In the genomic region with DNA sequence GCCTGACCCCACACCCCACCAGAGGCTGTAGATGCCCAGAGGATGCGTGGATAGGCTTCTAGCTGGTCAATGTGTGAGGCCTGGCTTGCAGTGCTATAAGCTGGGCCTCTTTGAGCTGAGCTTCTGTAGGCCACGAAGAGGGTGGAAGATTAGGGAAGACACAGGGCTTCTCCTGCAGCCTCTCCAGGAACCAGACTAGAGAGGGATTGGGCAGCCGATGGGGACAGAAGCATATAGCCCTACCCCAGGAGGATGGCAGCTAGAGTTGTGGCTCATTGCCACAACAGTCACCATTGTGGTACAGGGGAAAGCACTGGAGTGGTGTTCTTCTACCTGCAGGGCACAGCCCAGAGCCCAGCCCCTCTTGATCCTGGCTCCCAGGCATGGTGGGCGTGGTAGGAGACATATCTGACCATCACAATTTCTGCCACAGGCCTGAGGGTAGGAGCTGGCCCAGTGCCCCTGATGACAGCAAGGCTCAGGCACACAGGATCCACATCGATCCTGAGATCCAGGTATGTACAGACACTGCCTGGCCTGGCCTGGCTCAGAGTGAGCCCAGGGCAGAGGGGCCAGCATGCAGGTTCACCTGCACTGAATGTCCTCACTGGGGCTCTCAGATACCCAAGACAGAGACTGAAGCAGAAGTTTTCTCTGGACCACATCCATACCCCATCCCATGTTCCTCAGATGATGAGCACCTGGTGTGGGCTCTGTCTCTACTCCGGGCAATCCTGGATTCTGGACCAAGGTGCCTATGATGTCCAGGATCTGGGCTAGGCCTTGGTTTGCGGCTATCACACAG, we compare ENCODE assay signal across 1 cellular context.
TF ChIP-seq lines count a peak whose summit lies in the region.

No MANE protein-coding gene starts in this region.

TF ChIP-seq in IMR-90, 13 proteins besides CTCF, POLR2A, EP300 and RAD21:
- no peak for TF ChIP-seq MXI1 (IDR thresholded peaks at IDR 0.05; ENCODE audit: borderline replicate concordance, low read depth, low read length)
- no peak for TF ChIP-seq MAFK (IDR thresholded peaks at IDR 0.05; ENCODE audit: low read depth, low read length)
- TF ChIP-seq RCOR1 (IDR thresholded peaks at IDR 0.05; ENCODE audit: insufficient replicate concordance, low read length): no peak
- no peak for TF ChIP-seq MAZ (IDR thresholded peaks at IDR 0.05; ENCODE audit: borderline replicate concordance, low read depth, low read length)
- TF ChIP-seq CEBPB (IDR thresholded peaks at IDR 0.05; ENCODE audit: low read depth, low read length): no peak
- TF ChIP-seq NFE2L2 (IDR thresholded peaks at IDR 0.05; ENCODE audit: low read depth, low read length): no peak
- TF ChIP-seq, protein P1, sequence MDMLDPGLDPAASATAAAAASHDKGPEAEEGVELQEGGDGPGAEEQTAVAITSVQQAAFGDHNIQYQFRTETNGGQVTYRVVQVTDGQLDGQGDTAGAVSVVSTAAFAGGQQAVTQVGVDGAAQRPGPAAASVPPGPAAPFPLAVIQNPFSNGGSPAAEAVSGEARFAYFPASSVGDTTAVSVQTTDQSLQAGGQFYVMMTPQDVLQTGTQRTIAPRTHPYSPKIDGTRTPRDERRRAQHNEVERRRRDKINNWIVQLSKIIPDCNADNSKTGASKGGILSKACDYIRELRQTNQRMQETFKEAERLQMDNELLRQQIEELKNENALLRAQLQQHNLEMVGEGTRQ (IDR thresholded peaks at IDR 0.05; ENCODE audit: low read depth, low read length): no peak
- TF ChIP-seq SMC3 (IDR thresholded peaks at IDR 0.05; ENCODE audit: low read depth, low read length): no peak
- no peak for TF ChIP-seq CHD1 (IDR thresholded peaks at IDR 0.05; ENCODE audit: low read depth, low read length)
- no peak for TF ChIP-seq RFX5 (IDR thresholded peaks at IDR 0.05; ENCODE audit: low read depth, low read length)
- no peak for TF ChIP-seq FOS (IDR thresholded peaks at IDR 0.05; ENCODE audit: low read depth, low read length)
- TF ChIP-seq, protein P2, sequence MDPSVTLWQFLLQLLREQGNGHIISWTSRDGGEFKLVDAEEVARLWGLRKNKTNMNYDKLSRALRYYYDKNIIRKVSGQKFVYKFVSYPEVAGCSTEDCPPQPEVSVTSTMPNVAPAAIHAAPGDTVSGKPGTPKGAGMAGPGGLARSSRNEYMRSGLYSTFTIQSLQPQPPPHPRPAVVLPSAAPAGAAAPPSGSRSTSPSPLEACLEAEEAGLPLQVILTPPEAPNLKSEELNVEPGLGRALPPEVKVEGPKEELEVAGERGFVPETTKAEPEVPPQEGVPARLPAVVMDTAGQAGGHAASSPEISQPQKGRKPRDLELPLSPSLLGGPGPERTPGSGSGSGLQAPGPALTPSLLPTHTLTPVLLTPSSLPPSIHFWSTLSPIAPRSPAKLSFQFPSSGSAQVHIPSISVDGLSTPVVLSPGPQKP (IDR thresholded peaks at IDR 0.05; ENCODE audit: borderline replicate concordance, low read depth, low read length): no peak
- no peak for TF ChIP-seq BHLHE40 (IDR thresholded peaks at IDR 0.05; ENCODE audit: low read depth, low read length)
